In genomic region chr1:149229810-149230209, GRCh38 we compare ENCODE assay signal across 8 cellular contexts.
DNase-seq lines count a peak whose midpoint lies in the region; ATAC-seq and TF ChIP-seq lines count a peak whose summit lies in the region.
"Not testable (repeated sequence)": the region's sequence is repeated elsewhere in the genome, so short reads cannot be mapped to it uniquely, and the experiment has no call there.

No MANE protein-coding gene starts in this region.

- H3K9me3 Mint-ChIP-seq in CD8-positive, alpha-beta T cell; activated T-cell treated with anti-CD3 and anti-CD28 coated beads, Interleukin-2, amount 50 U/mL, for 4 hours; central memory CD8-positive, alpha-beta T cell; naive thymus-derived CD4-positive, alpha-beta T cell: not testable (repeated sequence)

- not testable (repeated sequence) for TF ChIP-seq EP300 in gastroesophageal sphincter (IDR thresholded peaks at IDR 0.05); sigmoid colon (IDR thresholded peaks at IDR 0.05)

- ATAC-seq in CD8-positive, alpha-beta T cell: peak; percentile 79
- peak; percentile 23 to 48 for ATAC-seq in activated T-cell treated with anti-CD3 and anti-CD28 coated beads, Interleukin-2, amount 50 U/mL, for 4 hours
- ATAC-seq in central memory CD8-positive, alpha-beta T cell (replicated peaks; ENCODE audit: extremely low read depth, poor library complexity, severe bottlenecking): peak; percentile 78
- ATAC-seq in gastroesophageal sphincter (peak; percentile 72), right cardiac atrium (peak; percentile 79 to 85)
- peak; percentile 80 for ATAC-seq in naive thymus-derived CD4-positive, alpha-beta T cell

- not testable (repeated sequence) for H3K4me1 Mint-ChIP-seq in CD8-positive, alpha-beta T cell (ENCODE audit: low read depth); activated T-cell treated with anti-CD3 and anti-CD28 coated beads, Interleukin-2, amount 50 U/mL, for 4 hours (ENCODE audit: low read depth); central memory CD8-positive, alpha-beta T cell; naive thymus-derived CD4-positive, alpha-beta T cell

- WGBS in gastroesophageal sphincter (ENCODE audit: low coverage in 1 of 2), 2 donors: 50% methylated on average over 1 of the region's 5 CpGs; no CpG with 5 or more reads in 1 of the 2 donors
- WGBS in right cardiac atrium: 50% methylated on average over 3 of the region's 5 CpGs
- WGBS in sigmoid colon, 2 donors: 42 to 60% methylated on average over 3 of the region's 5 CpGs
- WGBS in thyroid gland, 2 donors: 63 to 66% methylated on average over 3 of the region's 5 CpGs

- not testable (repeated sequence) for H3K4me3 Mint-ChIP-seq in CD8-positive, alpha-beta T cell; activated T-cell treated with anti-CD3 and anti-CD28 coated beads, Interleukin-2, amount 50 U/mL, for 4 hours; central memory CD8-positive, alpha-beta T cell; naive thymus-derived CD4-positive, alpha-beta T cell

- H3K27ac Mint-ChIP-seq in CD8-positive, alpha-beta T cell; central memory CD8-positive, alpha-beta T cell (ENCODE audit: low read depth); naive thymus-derived CD4-positive, alpha-beta T cell: not testable (repeated sequence)

- DNase-seq in CD8-positive, alpha-beta T cell: peak in 1 of 7 experiments; percentile 44
- not testable (repeated sequence) for DNase-seq in activated T-cell treated with anti-CD3 and anti-CD28 coated beads, Interleukin-2, amount 50 U/mL, for 4 hours; central memory CD8-positive, alpha-beta T cell (ENCODE audit: low spot score in 2 of 2)
- DNase-seq in right cardiac atrium: peak; percentile 15 to 46 (median 16)
- DNase-seq in naive thymus-derived CD4-positive, alpha-beta T cell: peak in 1 of 9 donors; percentile 19
- DNase-seq in sigmoid colon: peak; percentile 46
- DNase-seq in thyroid gland: peak; percentile 11 to 22

- not testable (repeated sequence) for H3K36me3 Mint-ChIP-seq in CD8-positive, alpha-beta T cell; activated T-cell treated with anti-CD3 and anti-CD28 coated beads, Interleukin-2, amount 50 U/mL, for 4 hours (ENCODE audit: insufficient read depth); central memory CD8-positive, alpha-beta T cell (ENCODE audit: insufficient read depth); naive thymus-derived CD4-positive, alpha-beta T cell

- H3K36me3 ChIP-seq in CD8-positive, alpha-beta T cell (ENCODE audit: insufficient read depth, low read length); gastroesophageal sphincter; naive thymus-derived CD4-positive, alpha-beta T cell (ENCODE audit: control insufficient read depth in 2 of 3, insufficient read depth in 3 of 3, low read length in 3 of 3); sigmoid colon; thyroid gland: not testable (repeated sequence)

- TF ChIP-seq POLR2A in gastroesophageal sphincter (IDR thresholded peaks at IDR 0.05); sigmoid colon (IDR thresholded peaks at IDR 0.05); thyroid gland (IDR thresholded peaks at IDR 0.05): not testable (repeated sequence)

- H3K27me3 ChIP-seq in CD8-positive, alpha-beta T cell (ENCODE audit: insufficient read depth, low read length); gastroesophageal sphincter; right cardiac atrium (ENCODE audit: control insufficient read depth, insufficient read depth); naive thymus-derived CD4-positive, alpha-beta T cell (ENCODE audit: control insufficient read depth in 2 of 2, insufficient read depth in 2 of 2, low read length in 2 of 2); sigmoid colon; thyroid gland: not testable (repeated sequence)

- intact Hi-C loops in CD8-positive, alpha-beta T cell (cut with DNase I, micrococcal nuclease); right cardiac atrium (cut with DNase I); naive thymus-derived CD4-positive, alpha-beta T cell (cut with micrococcal nuclease); sigmoid colon (cut with DNase I); thyroid gland (cut with DNase I): not testable (repeated sequence)

- not testable (repeated sequence) for TF ChIP-seq CTCF in CD8-positive, alpha-beta T cell (IDR thresholded peaks at IDR 0.05); gastroesophageal sphincter (IDR thresholded peaks at IDR 0.05); sigmoid colon (IDR thresholded peaks at IDR 0.05); thyroid gland (IDR thresholded peaks at IDR 0.05)

- H3K4me3 ChIP-seq in CD8-positive, alpha-beta T cell (ENCODE audit: low read depth, low read length); gastroesophageal sphincter; right cardiac atrium (ENCODE audit: low read length); naive thymus-derived CD4-positive, alpha-beta T cell (ENCODE audit: low read length); sigmoid colon; thyroid gland (replicated peaks in 1 of 3): not testable (repeated sequence)

- CTCF ChIA-PET in CD8-positive, alpha-beta T cell (lab: Charles Lee); naive thymus-derived CD4-positive, alpha-beta T cell (lab: Charles Lee): not testable (repeated sequence)

- H3K27me3 Mint-ChIP-seq in CD8-positive, alpha-beta T cell (ENCODE audit: low read depth); activated T-cell treated with anti-CD3 and anti-CD28 coated beads, Interleukin-2, amount 50 U/mL, for 4 hours (ENCODE audit: low read depth); central memory CD8-positive, alpha-beta T cell; naive thymus-derived CD4-positive, alpha-beta T cell: not testable (repeated sequence)

- H3K9me3 ChIP-seq in CD8-positive, alpha-beta T cell (ENCODE audit: low read length); gastroesophageal sphincter; right cardiac atrium (ENCODE audit: control insufficient read depth, low read length); naive thymus-derived CD4-positive, alpha-beta T cell (ENCODE audit: control insufficient read depth in 2 of 3, low read length in 3 of 3); sigmoid colon; thyroid gland: not testable (repeated sequence)

- not testable (repeated sequence) for H3K4me1 ChIP-seq in CD8-positive, alpha-beta T cell (ENCODE audit: insufficient read depth, low read length); gastroesophageal sphincter; right cardiac atrium (ENCODE audit: control insufficient read depth, insufficient read depth, low read length); naive thymus-derived CD4-positive, alpha-beta T cell (ENCODE audit: control insufficient read depth in 2 of 2, insufficient read depth in 2 of 2, low read length in 2 of 2); sigmoid colon; thyroid gland

- POLR2A ChIA-PET in CD8-positive, alpha-beta T cell (lab: Charles Lee); naive thymus-derived CD4-positive, alpha-beta T cell (lab: Charles Lee): not testable (repeated sequence)

- not testable (repeated sequence) for H3K27ac ChIP-seq in CD8-positive, alpha-beta T cell (ENCODE audit: low read depth, low read length); naive thymus-derived CD4-positive, alpha-beta T cell (ENCODE audit: low read depth, low read length); thyroid gland
- H3K27ac ChIP-seq in gastroesophageal sphincter (peak overlapping the region; percentile 62 to 77 (median 70)), right cardiac atrium (ENCODE audit: low read length) (peak overlapping the region; percentile 75), sigmoid colon (peak overlapping the region in 3 of 4 donors; percentile 50 to 68 (median 59))
